ENCODE assay signal across 19 cellular contexts in the genomic region with DNA sequence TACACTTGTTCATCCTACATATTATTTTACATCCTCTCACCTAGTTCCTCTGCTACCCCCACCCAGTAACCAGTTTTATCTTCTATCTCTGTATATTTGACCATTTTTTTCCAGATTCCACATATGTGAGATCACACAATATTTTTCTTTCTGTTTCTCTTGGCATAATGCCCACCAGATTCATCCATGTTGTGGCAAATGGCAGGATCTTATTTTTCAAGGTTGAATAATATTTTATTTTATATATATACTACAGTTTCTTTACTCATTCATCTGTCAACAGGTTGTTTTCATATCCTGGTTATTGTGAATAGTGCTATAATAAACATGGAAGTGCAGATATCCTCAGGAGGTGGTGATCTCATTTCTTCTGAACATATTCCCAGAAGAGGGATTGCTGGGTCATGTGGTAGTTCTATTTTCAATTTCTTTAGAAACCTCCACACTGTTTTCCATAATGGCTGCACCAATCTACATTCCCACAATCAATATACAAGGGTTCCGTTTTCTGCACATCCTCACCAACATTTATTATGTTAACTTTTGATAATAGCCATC. TPM values are rescaled to one million over a fixed set of nuclear protein-coding genes. Genes with fewer than 3 reads are reported as not detected.
A peak's percentile ranks its signal among the peaks of the same experiment; 100 is the strongest.
DNase-seq lines count a peak whose midpoint lies in the region; TF ChIP-seq lines count a peak whose summit lies in the region.
"Had no signal": no experiment of that assay in that cellular context is flagged by ENCODE, and none has a peak within 500 bp of the region (broad histone marks: within the 10 kb centered on the region; RNA-seq: fewer than 3 reads in every experiment).

No MANE protein-coding gene starts in this region.

- H3K79me2 ChIP-seq in GM23248 (ENCODE audit: insufficient read depth) = no peaks in the 10 kb centered on the region
- peaks cover 3% of the 10 kb centered on the region for H3K79me2 ChIP-seq in fibroblast of lung (ENCODE audit: control insufficient read depth, insufficient read depth, low read length)
- H3K79me2 ChIP-seq in osteoblast (ENCODE audit: insufficient read depth, low read length) = no peaks in the 10 kb centered on the region

- no peak overlapping the region for H3K27ac ChIP-seq in GM23248
- no peak overlapping the region for H3K27ac ChIP-seq in fibroblast of lung (ENCODE audit: insufficient read depth, low read length)
- H3K27ac ChIP-seq in osteoblast (ENCODE audit: low read depth, low read length) = peak overlapping the region; percentile 11
- H3K27ac ChIP-seq: sigmoid colon, thoracic aorta had no signal

- H3K36me3 ChIP-seq in GM23248 (ENCODE audit: low read depth) (no peaks in the 10 kb centered on the region), fibroblast of lung (ENCODE audit: control insufficient read depth, insufficient read depth, low read length) (no peaks in the 10 kb centered on the region), osteoblast (ENCODE audit: insufficient read depth, low read length) (no peaks in the 10 kb centered on the region)

- peak; percentile 44 for DNase-seq in GM23248
- peak; percentile 12 for DNase-seq in RPMI7951 (ENCODE audit: low read depth)
- DNase-seq in fibroblast of lung (ENCODE audit: low read depth in 2 of 2) = peak; percentile 37 to 44
- DNase-seq in osteoblast (ENCODE audit: insufficient read length, low spot score, missing footprints) = no peak
- DNase-seq in NCI-H510A (lab: John Stamatoyannopoulos, UW) = no peak
- DNase-seq in activated effector memory CD4-positive, alpha-beta T cell treated with anti-CD3 and anti-CD28 coated beads, Interleukin-2, amount 50 U/mL, for 16 hours = no peak
- no peak for DNase-seq in NCI-H1930 (lab: John Stamatoyannopoulos, UW)
- DNase-seq: activated B cell treated with CpG ODN at 0.5 μM for 24 hours; activated CD8-positive, alpha-beta memory T cell treated with anti-CD3 and anti-CD28 coated beads for 24 hours; activated naive CD8-positive, alpha-beta T cell treated with anti-CD3 and anti-CD28 coated beads, Interleukin-2, amount 10 ng/mL, durations not matched to agents 7 days and 5 days; central memory CD4-positive, alpha-beta T cell; effector memory CD8-positive, alpha-beta T cell; left ventricle myocardium superior; NCI-H1694; NCI-H524; sigmoid colon; stimulated activated CD4-positive, alpha-beta T cell treated with anti-CD3 and anti-CD28 coated beads, Interleukin-2, amount 100 ng/mL, for 48 hours had no signal

- H3F3A ChIP-seq in GM23248 (ENCODE audit: insufficient read depth) = peaks cover 4% of the 10 kb centered on the region; the same call in 1 of the 2 replicates

- H3K27me3 ChIP-seq in GM23248 (replicated peaks; ENCODE audit: insufficient read depth) (no peaks in the 10 kb centered on the region), fibroblast of lung (ENCODE audit: control insufficient read depth, insufficient read depth, low read length) (no peaks in the 10 kb centered on the region), osteoblast (ENCODE audit: insufficient read depth, low read length) (no peaks in the 10 kb centered on the region)
- H3K27me3 ChIP-seq: sigmoid colon had no signal

- no peak overlapping the region for H2AFZ ChIP-seq in GM23248
- H2AFZ ChIP-seq in fibroblast of lung (ENCODE audit: low read length) = no peak overlapping the region
- H2AFZ ChIP-seq in osteoblast (ENCODE audit: low read length) = no peak overlapping the region

- H3K4me1 ChIP-seq in GM23248 (ENCODE audit: insufficient read depth) (peaks cover 4% of the 10 kb centered on the region; the same call in 1 of the 2 replicates), fibroblast of lung (ENCODE audit: control insufficient read depth, extremely low read depth, insufficient read depth, low read length) (no peaks in the 10 kb centered on the region), osteoblast (ENCODE audit: insufficient read depth, low read length) (peaks cover 3% of the 10 kb centered on the region)
- H3K4me1 ChIP-seq: HAP-1, sigmoid colon had no signal

- H3K4me3 ChIP-seq in GM23248 (no peak overlapping the region), fibroblast of lung (replicated peaks in 1 of 4; ENCODE audit: control extremely low read depth in 1 of 4, insufficient read depth in 1 of 4, low read depth in 3 of 4, low read length in 4 of 4) (no peak overlapping the region), osteoblast (ENCODE audit: insufficient read depth, low read length) (no peak overlapping the region)
- H3K4me3 ChIP-seq: HAP-1, sigmoid colon, thoracic aorta had no signal

- in situ Hi-C loops in GM23248 (cut with MboI) = no loop called here

- H3K9ac ChIP-seq in GM23248 (no peak overlapping the region), fibroblast of lung (ENCODE audit: insufficient read depth, low read length) (no peak overlapping the region)

- H4K20me1 ChIP-seq in GM23248 (ENCODE audit: insufficient read depth) (no peaks in the 10 kb centered on the region), fibroblast of lung (ENCODE audit: control insufficient read depth, extremely low read depth, insufficient read depth, low read length) (no peaks in the 10 kb centered on the region), osteoblast (ENCODE audit: insufficient read depth, low read length) (no peaks in the 10 kb centered on the region)

- TF ChIP-seq CTCF in fibroblast of lung (conservative IDR thresholded peaks at IDR 0.05 in 1 of 2, IDR thresholded peaks at IDR 0.05 in 1 of 2; ENCODE audit: low read depth in 1 of 2, low read length in 2 of 2) (no peak), osteoblast (IDR thresholded peaks at IDR 0.05; ENCODE audit: extremely low read depth, low read depth, low read length) (no peak)

- H3K9me3 ChIP-seq in GM23248 (ENCODE audit: low read depth) (no peaks in the 10 kb centered on the region), fibroblast of lung (ENCODE audit: control insufficient read depth, insufficient read depth, low read depth, low read length) (no peaks in the 10 kb centered on the region), osteoblast (ENCODE audit: low read depth, low read length) (no peaks in the 10 kb centered on the region)
- H3K9me3 ChIP-seq: HAP-1, sigmoid colon, thoracic aorta had no signal

- H3K9me2 ChIP-seq in GM23248 (ENCODE audit: insufficient read depth) = no peaks in the 10 kb centered on the region

- H3K4me2 ChIP-seq in GM23248 (ENCODE audit: unreplicated experiment) (no peak overlapping the region), fibroblast of lung (ENCODE audit: extremely low read depth, insufficient read depth, low read length) (no peak overlapping the region), osteoblast (ENCODE audit: insufficient read depth, low read length) (peak overlapping the region; percentile 2)

- 97 to 100% methylated on average over 1 of the region's 1 CpG for WGBS in GM23248 (ENCODE audit: low coverage in 1 of 2, low lambda C conversion rate in 2 of 2, missing lambda C conversion rate in 2 of 2), 2 experiments

RNA-seq across cellular contexts. Expression of a gene that starts 48.2 kb away (rescaled TPM):
- total RNA-seq in GM23248 (2014; rRNA removed; shearing (Covaris generic)) = 1.6 and 3.9 TPM in 2 replicates
- polyA plus RNA-seq in GM23248 (2016; fragmentation: Nextera tagmentation; extraction: Ambion mirVana) (1.3 and 2.0 TPM in 2 replicates), fibroblast of lung (1.7 and 2.4 TPM in 2 replicates)
- total RNA-seq in RPMI7951 (2014; rRNA removed; shearing (Covaris generic)) = 1.9 and 3.1 TPM in 2 replicates
- total RNA-seq in fibroblast of lung (5.6 and 6.2 TPM in 2 replicates), osteoblast (3.2 and 3.3 TPM in 2 replicates)
- 0.82 and 1.0 TPM in 2 replicates for polyA plus RNA-seq in fibroblast of lung (2012)
- 0.98 TPM in 1 of 2 replicates, not detected in the other for polyA minus RNA-seq in fibroblast of lung (ENCODE audit: low replicate concordance)

RNA-seq across cellular contexts. Expression of a gene that starts 57.8 kb away (rescaled TPM):
- total RNA-seq in GM23248 (2014; rRNA removed; shearing (Covaris generic)) = 308 and 357 TPM in 2 replicates
- polyA plus RNA-seq in GM23248 (2016; fragmentation: Nextera tagmentation; extraction: Ambion mirVana) (314 and 315 TPM in 2 replicates), fibroblast of lung (421 and 472 TPM in 2 replicates)
- 134 and 174 TPM in 2 replicates for total RNA-seq in RPMI7951 (2014; rRNA removed; shearing (Covaris generic))
- total RNA-seq in fibroblast of lung (297 and 342 TPM in 2 replicates), osteoblast (487 and 513 TPM in 2 replicates)
- 226 and 287 TPM in 2 replicates for polyA plus RNA-seq in fibroblast of lung (2012)
- polyA minus RNA-seq in fibroblast of lung (ENCODE audit: low replicate concordance) = 148 and 211 TPM in 2 replicates

Comparison
In these comparisons a context has a peak if more than half of its experiments do, and no peak if none do; other contexts are left out.
1. DNase-seq: peak in GM23248 (single experiment), RPMI7951 (single experiment) and fibroblast of lung (2 of 2); none in osteoblast (single experiment), NCI-H510A (single experiment), activated effector memory CD4-positive, alpha-beta T cell treated with anti-CD3 and anti-CD28 coated beads, Interleukin-2, amount 50 U/mL, for 16 hours (single experiment) and NCI-H1930 (0 of 2).